Comparison of ENCODE assay signal across 29 cellular contexts in the genomic region with DNA sequence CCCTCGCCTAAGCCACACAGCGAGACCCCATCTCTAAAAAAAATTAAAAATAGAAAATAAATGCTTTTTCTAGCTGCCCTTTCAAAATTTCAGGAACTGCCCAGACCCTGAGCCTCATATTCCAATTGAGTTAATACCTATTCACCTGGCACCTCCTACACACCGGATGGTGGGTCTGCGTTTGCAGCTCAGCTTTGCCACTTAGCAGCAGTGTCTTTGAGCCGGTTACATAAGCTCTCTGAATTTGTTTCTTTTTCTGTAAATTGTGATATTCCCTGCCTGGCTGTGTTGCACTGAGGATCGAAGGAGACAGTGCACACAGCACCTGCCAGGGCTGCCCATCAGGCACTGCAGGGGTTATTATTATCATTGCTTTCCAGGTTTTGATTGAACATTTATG.
"Had no signal": no experiment of that assay in that cellular context is flagged by ENCODE, and none has a peak within 500 bp of the region (broad histone marks: within the 10 kb centered on the region; RNA-seq: fewer than 3 reads in every experiment).

No MANE protein-coding gene starts in this region.

- H3K4me1 ChIP-seq: heart right ventricle, left lung, lower lobe of right lung, stomach, suprapubic skin, tibial nerve, uterus had no signal

- DNase-seq: heart right ventricle; hippocampal formation; kidney; left colon; left lung; lower lobe of right lung; mammary epithelial cell; mesenchymal stem cell; naive B cell; natural killer cell; ovary; retina; right cardiac atrium; stimulated activated CD4-positive, alpha-beta T cell treated with anti-CD3 and anti-CD28 coated beads, Interleukin-12 subunit alpha, Interleukin-12 subunit beta, amount 100 ng/mL, for 4 hours; stimulated activated CD4-positive, alpha-beta T cell treated with anti-CD3 and anti-CD28 coated beads, Interleukin-15, amount 100 ng/mL, for 24 hours; stimulated activated CD4-positive, alpha-beta T cell treated with anti-CD3 and anti-CD28 coated beads, Interleukin-2, amount 100 ng/mL, for 24 hours; stimulated activated CD4-positive, alpha-beta T cell treated with anti-CD3 and anti-CD28 coated beads, Interleukin-4, amount 100 ng/mL, for 1 hour; stimulated activated naive B cell treated with anti-CD40 and anti-IgM and Interleukin-4, amounts not matched to agents 10 μg/mL and 1 μg/mL and 100 μg/mL, for 72 hours; stimulated activated naive CD8-positive, alpha-beta T cell treated with anti-CD3 and anti-CD28 coated beads, Interleukin-15, Interleukin-2, amounts not matched to agents 100 U/mL and 50 U/mL, for 24 hours; stomach; uterus had no signal

- ATAC-seq: heart right ventricle; left colon; left lung; lower lobe of right lung; natural killer cell; right cardiac atrium; sciatic nerve; stimulated activated naive B cell treated with anti-CD40 and anti-IgM and Interleukin-4, amounts not matched to agents 10 μg/mL and 1 μg/mL and 100 μg/mL, for 72 hours; stimulated activated naive CD8-positive, alpha-beta T cell treated with anti-CD3 and anti-CD28 coated beads, Interleukin-15, Interleukin-2, amounts not matched to agents 100 U/mL and 50 U/mL, for 24 hours had no signal

- H3K9me3 Mint-ChIP-seq: mesothelial cell of epicardium; naive B cell; natural killer cell; stimulated activated naive B cell treated with anti-CD40 and anti-IgM and Interleukin-4, amounts not matched to agents 10 μg/mL and 1 μg/mL and 100 μg/mL, for 72 hours; type B pancreatic cell had no signal

- H3K27me3 Mint-ChIP-seq: progenitor cell of endocrine pancreas, type B pancreatic cell had no signal

- H3K36me3 Mint-ChIP-seq: naive B cell; natural killer cell; stimulated activated naive B cell treated with anti-CD40 and anti-IgM and Interleukin-4, amounts not matched to agents 10 μg/mL and 1 μg/mL and 100 μg/mL, for 72 hours had no signal

- H3K36me3 ChIP-seq: ovary, uterus had no signal

- H3K27me3 ChIP-seq: heart right ventricle, left lung, ovary, stomach, suprapubic skin, tibial nerve, uterus had no signal

- H3K27ac Mint-ChIP-seq: mesothelial cell of epicardium; naive B cell; natural killer cell; progenitor cell of endocrine pancreas; stimulated activated naive B cell treated with anti-CD40 and anti-IgM and Interleukin-4, amounts not matched to agents 10 μg/mL and 1 μg/mL and 100 μg/mL, for 72 hours; type B pancreatic cell had no signal

- H3K4me3 Mint-ChIP-seq: mesothelial cell of epicardium; naive B cell; natural killer cell; stimulated activated naive B cell treated with anti-CD40 and anti-IgM and Interleukin-4, amounts not matched to agents 10 μg/mL and 1 μg/mL and 100 μg/mL, for 72 hours; type B pancreatic cell had no signal

- H3K27ac ChIP-seq: heart right ventricle, left lung, lower lobe of right lung, ovary, skin epidermis, stomach, suprapubic skin, thoracic aorta, tibial nerve, uterus had no signal

- H3K9me3 ChIP-seq: heart right ventricle, left lung, lower lobe of right lung, ovary, stomach, suprapubic skin, thoracic aorta, tibial nerve, uterus had no signal

- H3K4me1 Mint-ChIP-seq: mesothelial cell of epicardium; naive B cell; natural killer cell; stimulated activated naive B cell treated with anti-CD40 and anti-IgM and Interleukin-4, amounts not matched to agents 10 μg/mL and 1 μg/mL and 100 μg/mL, for 72 hours had no signal

- H3K4me3 ChIP-seq: heart right ventricle, left lung, lower lobe of right lung, ovary, skin epidermis, stomach, suprapubic skin, thoracic aorta, tibial nerve, uterus had no signal
